In genomic region chr10:22666287-22667092, GRCh38 we compare ENCODE assay signal across 8 cellular contexts. TPM values are rescaled to one million over a fixed set of nuclear protein-coding genes. Genes with fewer than 3 reads are reported as not detected.
DNase-seq lines count a peak whose midpoint lies in the region; ATAC-seq and TF ChIP-seq lines count a peak whose summit lies in the region.

No MANE protein-coding gene starts in this region.

- TF ChIP-seq CTCF in coronary artery (IDR thresholded peaks at IDR 0.05) (no peak), thyroid gland (IDR thresholded peaks at IDR 0.05) (no peak)

- peaks cover 2% of the 10 kb centered on the region for H3K36me3 Mint-ChIP-seq in T-helper 1 cell treated with Interleukin-12 subunit alpha and Interleukin-12 subunit beta and Interleukin-4 antibody, amounts not matched to agents 30 μg/mL and 1 μg/mL, for 36 hours (ENCODE audit: low read depth)

- H3K4me1 ChIP-seq in thyroid gland = peaks cover 0 to 11% of the 10 kb centered on the region in 2 donors

- peak overlapping the region; percentile 77 for H3K4me3 Mint-ChIP-seq in T-helper 1 cell treated with Interleukin-12 subunit alpha and Interleukin-12 subunit beta and Interleukin-4 antibody, amounts not matched to agents 30 μg/mL and 1 μg/mL, for 36 hours

- H3K4me1 Mint-ChIP-seq in T-helper 1 cell treated with Interleukin-12 subunit alpha and Interleukin-12 subunit beta and Interleukin-4 antibody, amounts not matched to agents 30 μg/mL and 1 μg/mL, for 36 hours (ENCODE audit: low read depth) = peaks cover 50% of the 10 kb centered on the region

- H3K27me3 Mint-ChIP-seq in T-helper 1 cell treated with Interleukin-12 subunit alpha and Interleukin-12 subunit beta and Interleukin-4 antibody, amounts not matched to agents 30 μg/mL and 1 μg/mL, for 36 hours (ENCODE audit: low read depth) = no peaks in the 10 kb centered on the region

- H3K36me3 ChIP-seq in thyroid gland = no peaks in the 10 kb centered on the region

- ATAC-seq in HG02943 (IDR thresholded peaks at IDR 0.05; ENCODE audit: low read depth, unreplicated experiment) = peak; percentile 81

- WGBS in thyroid gland, 2 donors = 73% methylated on average over 9 of the region's 9 CpGs

- H3K4me3 ChIP-seq in coronary artery (no peak overlapping the region), thyroid gland (replicated peaks in 1 of 3) (no peak overlapping the region)

- no peaks in the 10 kb centered on the region for H3K9me3 Mint-ChIP-seq in T-helper 1 cell treated with Interleukin-12 subunit alpha and Interleukin-12 subunit beta and Interleukin-4 antibody, amounts not matched to agents 30 μg/mL and 1 μg/mL, for 36 hours

- peak overlapping the region; percentile 87 for H3K27ac Mint-ChIP-seq in T-helper 1 cell treated with Interleukin-12 subunit alpha and Interleukin-12 subunit beta and Interleukin-4 antibody, amounts not matched to agents 30 μg/mL and 1 μg/mL, for 36 hours

- H3K27me3 ChIP-seq in thyroid gland = no peaks in the 10 kb centered on the region

- intact Hi-C loops in thyroid gland (cut with DNase I) = no loop called here

- peak; percentile 44 for DNase-seq in activated T-cell treated with anti-CD3 and anti-CD28 coated beads for 24 hours (ENCODE audit: low read depth)
- DNase-seq in activated T-cell treated with anti-CD3 and anti-CD28 coated beads, Interleukin-2, amount 50 U/mL, for 1 hour = no peak
- peak; percentile 85 to 87 for DNase-seq in erythroblast (lab: John Stamatoyannopoulos, UW)
- no peak for DNase-seq in coronary artery (ENCODE audit: low spot score)
- DNase-seq in thyroid gland = no peak
- DNase-seq in NCI-H128 (lab: John Stamatoyannopoulos, UW; ENCODE audit: unreplicated experiment) = no peak

- H3K9me3 ChIP-seq in thyroid gland = no peaks in the 10 kb centered on the region

- TF ChIP-seq POLR2A in erythroblast (IDR thresholded peaks at IDR 0.05; ENCODE audit: low read length) (peak; percentile 59), thyroid gland (IDR thresholded peaks at IDR 0.05) (no peak)

- no peak overlapping the region for H3K27ac ChIP-seq in coronary artery
- no peak overlapping the region for H3K27ac ChIP-seq in thyroid gland

RNA-seq across cellular contexts. Expression of gene PIP4K2A, which starts 47.9 kb away (rescaled TPM):
- total RNA-seq in thyroid gland = 10 to 100 TPM; 16.5 to 23.2 (median 19.3) TPM

Comparison
In these comparisons a context has a peak if more than half of its experiments do, and no peak if none do; other contexts are left out.
1. DNase-seq: peak in activated T-cell treated with anti-CD3 and anti-CD28 coated beads for 24 hours (single experiment) and erythroblast (2 of 2); none in activated T-cell treated with anti-CD3 and anti-CD28 coated beads, Interleukin-2, amount 50 U/mL, for 1 hour (single experiment), coronary artery (single experiment), thyroid gland (0 of 2) and NCI-H128 (single experiment).